ENCODE assay signal across 11 cellular contexts in the genomic region with DNA sequence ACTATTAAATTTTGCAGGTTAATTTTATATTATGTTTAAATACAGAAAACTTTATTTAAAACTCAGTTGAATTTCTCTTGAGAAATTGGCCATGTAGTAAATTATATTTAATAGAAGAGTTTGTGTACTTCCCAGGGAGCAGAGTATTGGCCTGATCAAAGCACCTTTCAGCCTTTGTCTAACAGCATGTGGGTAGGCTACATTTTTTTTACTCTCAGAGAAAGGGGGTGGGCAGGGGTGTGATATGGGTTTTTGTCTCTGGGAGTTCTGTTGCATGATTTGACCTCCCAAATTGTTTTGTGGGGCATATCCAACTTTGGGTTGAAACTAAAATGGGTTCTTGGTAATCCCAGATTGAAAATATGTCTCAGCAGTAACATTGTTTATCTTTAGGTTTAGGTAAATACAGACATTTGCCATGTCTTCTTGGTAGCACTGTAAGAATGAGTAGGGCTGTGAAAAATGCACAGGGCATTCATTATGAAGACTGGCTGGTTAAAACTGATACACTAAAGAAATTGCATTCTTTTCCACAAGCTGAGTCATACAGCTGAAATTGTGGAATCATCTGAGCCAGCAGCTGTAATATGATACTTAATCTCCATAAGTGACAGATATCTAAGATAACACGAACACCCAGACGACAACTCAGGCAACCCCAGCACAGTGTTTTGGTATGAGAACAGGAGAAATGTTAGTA.
DNase-seq lines count a peak whose midpoint lies in the region; ATAC-seq lines count a peak whose summit lies in the region.
"Had no signal": no experiment of that assay in that cellular context is flagged by ENCODE, and none has a peak within 500 bp of the region (broad histone marks: within the 10 kb centered on the region; RNA-seq: fewer than 3 reads in every experiment).

No MANE protein-coding gene starts in this region.

- POLR2A ChIA-PET in naive thymus-derived CD8-positive, alpha-beta T cell (lab: Charles Lee): no interaction called here
- POLR2A ChIA-PET in CD4-positive, alpha-beta memory T cell (lab: Charles Lee; ENCODE audit: partially characterized antibody): no interaction called here

- H3K36me3 ChIP-seq in CD4-positive, alpha-beta memory T cell (ENCODE audit: insufficient read depth, low read length): no peaks in the 10 kb centered on the region

- CTCF ChIA-PET in CD4-positive, alpha-beta memory T cell (lab: Charles Lee; ENCODE audit: partially characterized antibody): interaction anchor here (1.1 kb wide), 1 partner anchor 35 kb away, joined by 3 read pairs; no protein-coding TSS in a partner anchor

- H3K27ac ChIP-seq in CD4-positive, alpha-beta memory T cell (ENCODE audit: low read depth, low read length): no peak overlapping the region

- in situ Hi-C loops in ACHN (cut with HindIII; ENCODE audit: low pct_ligation_motif_present, low pct_unique_long_range_greater_than_20kb, low sequenced_read_pairs): no loop called here

- no peak for ATAC-seq in naive thymus-derived CD8-positive, alpha-beta T cell

- H3K4me3 Mint-ChIP-seq in naive thymus-derived CD8-positive, alpha-beta T cell: no peak overlapping the region
- H3K4me3 Mint-ChIP-seq in CD4-positive, alpha-beta memory T cell: no peak overlapping the region
- H3K4me3 Mint-ChIP-seq: activated CD4-positive, alpha-beta T cell treated with anti-CD3 and anti-CD28 coated beads, Interleukin-2, amount 10 ng/mL, durations not matched to agents 7 days and 5 days; CD4-positive, CD25-positive, alpha-beta regulatory T cell had no signal

- peak; percentile 67 for DNase-seq in ACHN
- peak; percentile 58 for DNase-seq in HT-29 (ENCODE audit: low spot score)
- DNase-seq in amniotic stem cell (lab: John Stamatoyannopoulos, UW): peak; percentile 20
- DNase-seq in kidney glomerular epithelial cell (lab: John Stamatoyannopoulos, UW): peak; percentile 78
- no peak for DNase-seq in naive thymus-derived CD8-positive, alpha-beta T cell
- DNase-seq in activated CD4-positive, alpha-beta T cell treated with anti-CD3 and anti-CD28 coated beads, Interleukin-2, amount 50 U/mL, for 48 hours: no peak
- no peak for DNase-seq in activated CD8-positive, alpha-beta memory T cell treated with anti-CD3 and anti-CD28 coated beads, Interleukin-2, amount 50 U/mL, for 48 hours
- no peak for DNase-seq in CD4-positive, alpha-beta memory T cell
- DNase-seq: activated CD4-positive, alpha-beta T cell treated with anti-CD3 and anti-CD28 coated beads, Interleukin-2, amount 10 ng/mL, durations not matched to agents 7 days and 5 days; CD4-positive, CD25-positive, alpha-beta regulatory T cell; NCI-H446 treated with DMSO at 0.1 percent for 48 hours had no signal

- peaks cover 0 to 2% (median 0%) of the 10 kb centered on the region in 9 donors for H3K9me3 Mint-ChIP-seq in naive thymus-derived CD8-positive, alpha-beta T cell
- H3K9me3 Mint-ChIP-seq in CD4-positive, alpha-beta memory T cell: no peaks in the 10 kb centered on the region

- no peak overlapping the region for H3K4me3 ChIP-seq in CD4-positive, alpha-beta memory T cell (ENCODE audit: low read length in 2 of 2)

- H3K27me3 ChIP-seq in CD4-positive, alpha-beta memory T cell (ENCODE audit: insufficient read depth, low read length): no peaks in the 10 kb centered on the region

- H3K9me3 ChIP-seq in CD4-positive, alpha-beta memory T cell (ENCODE audit: control insufficient read depth in 1 of 2, low read length in 2 of 2): no peaks in the 10 kb centered on the region

- H3K27me3 Mint-ChIP-seq in naive thymus-derived CD8-positive, alpha-beta T cell: peaks cover 3 to 23% (median 7%) of the 10 kb centered on the region in 5 donors
- H3K27me3 Mint-ChIP-seq in CD4-positive, alpha-beta memory T cell: peaks cover 0 to 6% of the 10 kb centered on the region in 2 donors

- H3K27ac Mint-ChIP-seq in naive thymus-derived CD8-positive, alpha-beta T cell: no peak overlapping the region
- no peak overlapping the region for H3K27ac Mint-ChIP-seq in CD4-positive, alpha-beta memory T cell
- H3K27ac Mint-ChIP-seq: activated CD4-positive, alpha-beta T cell treated with anti-CD3 and anti-CD28 coated beads, Interleukin-2, amount 10 ng/mL, durations not matched to agents 7 days and 5 days had no signal

- H3K4me1 ChIP-seq in CD4-positive, alpha-beta memory T cell (ENCODE audit: insufficient read depth, low read length): peaks cover 14% of the 10 kb centered on the region

- peaks cover 9 to 10% (median 10%) of the 10 kb centered on the region in 4 donors for H3K4me1 Mint-ChIP-seq in naive thymus-derived CD8-positive, alpha-beta T cell
- peaks cover 10 to 11% (median 11%) of the 10 kb centered on the region in 4 donors for H3K4me1 Mint-ChIP-seq in CD4-positive, alpha-beta memory T cell

- intact Hi-C loops in CD4-positive, alpha-beta memory T cell (cut with micrococcal nuclease): no loop called here

- H3K36me3 Mint-ChIP-seq in naive thymus-derived CD8-positive, alpha-beta T cell: peaks cover 0 to 6% (median 0%) of the 10 kb centered on the region in 3 donors
- H3K36me3 Mint-ChIP-seq in CD4-positive, alpha-beta memory T cell: no peaks in the 10 kb centered on the region
- H3K36me3 Mint-ChIP-seq: CD4-positive, CD25-positive, alpha-beta regulatory T cell had no signal

Comparison
In these comparisons a context has a peak if more than half of its experiments do, and no peak if none do; other contexts are left out.
1. DNase-seq: peak in ACHN (single experiment), HT-29 (single experiment), amniotic stem cell (single experiment) and kidney glomerular epithelial cell (single experiment); none in naive thymus-derived CD8-positive, alpha-beta T cell (0 of 10), activated CD4-positive, alpha-beta T cell treated with anti-CD3 and anti-CD28 coated beads, Interleukin-2, amount 50 U/mL, for 48 hours (0 of 2), activated CD8-positive, alpha-beta memory T cell treated with anti-CD3 and anti-CD28 coated beads, Interleukin-2, amount 50 U/mL, for 48 hours (single experiment) and CD4-positive, alpha-beta memory T cell (0 of 5).